In genomic region chr4:3193531-3194203, GRCh38 we compare ENCODE assay signal across 10 cellular contexts. TPM values are rescaled to one million over a fixed set of nuclear protein-coding genes. Genes with fewer than 3 reads are reported as not detected.
DNase-seq lines count a peak whose midpoint lies in the region; ATAC-seq and TF ChIP-seq lines count a peak whose summit lies in the region.
"Had no signal": no experiment of that assay in that cellular context is flagged by ENCODE, and none has a peak within 500 bp of the region (broad histone marks: within the 10 kb centered on the region; RNA-seq: fewer than 3 reads in every experiment).

No MANE protein-coding gene starts in this region.

- TF ChIP-seq CTCF in KMS-11 (conservative IDR thresholded peaks at IDR 0.05; ENCODE audit: low read depth, low read length) (peak; percentile 23; the same call in 1 of the 2 replicates), left lung (IDR thresholded peaks at IDR 0.05) (peak in 1 of 2 donors; percentile 29), progenitor cell of endocrine pancreas (IDR thresholded peaks at IDR 0.05; ENCODE audit: unreplicated experiment) (no peak), Caco-2 (IDR thresholded peaks at IDR 0.05; ENCODE audit: insufficient read depth in 1 of 2, low read depth in 1 of 2, low read length in 1 of 2, severe bottlenecking in 1 of 2, unreplicated experiment in 1 of 2) (peak in 1 of 2 experiments; percentile 14)

- intact Hi-C loops in CD4-positive, alpha-beta memory T cell (cut with micrococcal nuclease): loop anchor here (1.0 to 5.0 kb wide), 2 partner anchors 9 to 86 kb away; no protein-coding TSS in a partner anchor
- intact Hi-C loops in left lung (cut with DNase I): loop anchor here in 1 of 2 donors (10.0 kb wide), 1 partner anchor 251 kb away; the partner anchor contains the start of gene HGFAC
- intact Hi-C loops in Caco-2 (cut with micrococcal nuclease; ENCODE audit: unreplicated experiment): no loop called here

- no peak overlapping the region for H3K4me3 Mint-ChIP-seq in CD4-positive, alpha-beta memory T cell
- no peak overlapping the region for H3K4me3 Mint-ChIP-seq in progenitor cell of endocrine pancreas (ENCODE audit: low read depth)
- no peak overlapping the region for H3K4me3 Mint-ChIP-seq in Caco-2 (ENCODE audit: unreplicated experiment)
- H3K4me3 Mint-ChIP-seq: activated CD4-positive, alpha-beta T cell treated with anti-CD3 and anti-CD28 coated beads, Interleukin-2, amount 10 ng/mL, durations not matched to agents 24 days and 14 days had no signal

- H3K79me2 ChIP-seq in KMS-11 (ENCODE audit: insufficient read depth, low read depth): no peaks in the 10 kb centered on the region

- peak overlapping the region in 3 of 7 donors; percentile 18 to 49 (median 19) for H3K27ac Mint-ChIP-seq in CD4-positive, alpha-beta memory T cell
- no peak overlapping the region for H3K27ac Mint-ChIP-seq in progenitor cell of endocrine pancreas
- no peak overlapping the region for H3K27ac Mint-ChIP-seq in Caco-2 (ENCODE audit: unreplicated experiment)
- H3K27ac Mint-ChIP-seq: activated CD4-positive, alpha-beta T cell treated with anti-CD3 and anti-CD28 coated beads, Interleukin-2, amount 10 ng/mL, durations not matched to agents 24 days and 14 days had no signal

- no peak overlapping the region for H3K9ac ChIP-seq in KMS-11

- H3K9me3 Mint-ChIP-seq in CD4-positive, alpha-beta memory T cell: no peaks in the 10 kb centered on the region
- H3K9me3 Mint-ChIP-seq in progenitor cell of endocrine pancreas (ENCODE audit: low read depth) (no peaks in the 10 kb centered on the region), Caco-2 (ENCODE audit: unreplicated experiment) (no peaks in the 10 kb centered on the region)
- H3K9me3 Mint-ChIP-seq: activated CD4-positive, alpha-beta T cell treated with anti-CD3 and anti-CD28 coated beads, Interleukin-2, amount 10 ng/mL, durations not matched to agents 24 days and 14 days had no signal

- H3K27me3 Mint-ChIP-seq in CD4-positive, alpha-beta memory T cell: no peaks in the 10 kb centered on the region
- H3K27me3 Mint-ChIP-seq in progenitor cell of endocrine pancreas (no peaks in the 10 kb centered on the region), Caco-2 (ENCODE audit: insufficient read depth, unreplicated experiment) (no peaks in the 10 kb centered on the region)
- H3K27me3 Mint-ChIP-seq: activated CD4-positive, alpha-beta T cell treated with anti-CD3 and anti-CD28 coated beads, Interleukin-2, amount 10 ng/mL, durations not matched to agents 24 days and 14 days had no signal

- H3K4me2 ChIP-seq in KMS-11: no peak overlapping the region

- H3K9me3 ChIP-seq in CD4-positive, alpha-beta memory T cell (ENCODE audit: control insufficient read depth in 1 of 2, low read length in 2 of 2): no peaks in the 10 kb centered on the region
- no peaks in the 10 kb centered on the region for H3K9me3 ChIP-seq in left lung
- no peaks in the 10 kb centered on the region for H3K9me3 ChIP-seq in Caco-2

- BruUV-seq in Caco-2 (replicated peaks; lab: Mats Ljungman, UMichigan): no TSS peak

- H3K36me3 Mint-ChIP-seq in CD4-positive, alpha-beta memory T cell: peaks cover 22 to 33% of the 10 kb centered on the region in 2 donors
- H3K36me3 Mint-ChIP-seq in progenitor cell of endocrine pancreas (ENCODE audit: insufficient read depth) (peaks cover 21% of the 10 kb centered on the region), Caco-2 (ENCODE audit: insufficient read depth, unreplicated experiment) (peaks cover 27% of the 10 kb centered on the region)

- ATAC-seq in left lobe of liver (peak; percentile 65), left lung (no peak)

- H3K36me3 ChIP-seq in CD4-positive, alpha-beta memory T cell (ENCODE audit: insufficient read depth, low read length): peaks cover 7% of the 10 kb centered on the region
- H3K36me3 ChIP-seq in KMS-11 (ENCODE audit: insufficient read depth): no peaks in the 10 kb centered on the region
- H3K36me3 ChIP-seq in left lung: peaks cover 0 to 89% of the 10 kb centered on the region in 2 donors
- H3K36me3 ChIP-seq in Caco-2 (ENCODE audit: control insufficient read depth, insufficient read depth, low read length): no peaks in the 10 kb centered on the region; the same call in 1 of the 2 replicates

- H3K27me3 ChIP-seq in CD4-positive, alpha-beta memory T cell (ENCODE audit: insufficient read depth, low read length): no peaks in the 10 kb centered on the region
- H3K27me3 ChIP-seq in KMS-11 (ENCODE audit: insufficient read depth, low read depth) (no peaks in the 10 kb centered on the region), left lung (no peaks in the 10 kb centered on the region), Caco-2 (replicated peaks; ENCODE audit: control insufficient read depth, insufficient read depth, low read length) (no peaks in the 10 kb centered on the region)

- POLR2A ChIA-PET in CD4-positive, alpha-beta memory T cell (lab: Charles Lee; ENCODE audit: partially characterized antibody): interaction anchor here (0.8 to 1.5 kb wide), 2 partner anchors 8 to 9 kb away, joined by 3 to 4 read pairs; no protein-coding TSS in a partner anchor
- POLR2A ChIA-PET in Caco-2 (lab: Charles Lee): no interaction called here

- H3K4me1 ChIP-seq in CD4-positive, alpha-beta memory T cell (ENCODE audit: insufficient read depth, low read length): peaks cover 52% of the 10 kb centered on the region
- no peaks in the 10 kb centered on the region for H3K4me1 ChIP-seq in KMS-11 (ENCODE audit: low read depth, poor library complexity, severe bottlenecking)
- no peaks in the 10 kb centered on the region for H3K4me1 ChIP-seq in left lung
- no peaks in the 10 kb centered on the region for H3K4me1 ChIP-seq in Caco-2

- no peaks in the 10 kb centered on the region for H4K20me1 ChIP-seq in KMS-11 (ENCODE audit: insufficient read depth)

- peak in 4 of 5 donors; percentile 40 to 48 (median 46) for DNase-seq in CD4-positive, alpha-beta memory T cell
- DNase-seq in amniotic epithelial cell (ENCODE audit: low read depth) (peak; percentile 25), left lobe of liver (ENCODE audit: low spot score) (no peak), left lung (no peak), progenitor cell of endocrine pancreas (ENCODE audit: low spot score, unreplicated experiment) (no peak), Caco-2 (no peak), NCI-H1436 (lab: John Stamatoyannopoulos, UW) (no peak)
- DNase-seq: activated CD4-positive, alpha-beta T cell treated with anti-CD3 and anti-CD28 coated beads, Interleukin-2, amount 10 ng/mL, durations not matched to agents 24 days and 14 days; NCI-H187 had no signal

- no peak overlapping the region for H3K4me3 ChIP-seq in CD4-positive, alpha-beta memory T cell (ENCODE audit: low read length in 2 of 2)
- no peak overlapping the region for H3K4me3 ChIP-seq in KMS-11 (IDR thresholded peaks at IDR 0.05; ENCODE audit: insufficient read depth, low read depth, low read length)
- no peak overlapping the region for H3K4me3 ChIP-seq in left lung
- no peak overlapping the region for H3K4me3 ChIP-seq in Caco-2 (ENCODE audit: low read depth, low read length)

- CTCF ChIA-PET in CD4-positive, alpha-beta memory T cell (lab: Charles Lee; ENCODE audit: partially characterized antibody): interaction anchor here (0.7 to 4.8 kb wide), 19 partner anchors 8 to 687 kb away, joined by 3 to 35 read pairs (median 5); no protein-coding TSS in a partner anchor
- CTCF ChIA-PET in Caco-2 (lab: Charles Lee): interaction anchor here (0.7 kb wide), 1 partner anchor 15 kb away, joined by 3 read pairs; no protein-coding TSS in a partner anchor

- H3K27ac ChIP-seq in CD4-positive, alpha-beta memory T cell (ENCODE audit: low read depth, low read length): no peak overlapping the region
- H3K27ac ChIP-seq in KMS-11: no peak overlapping the region
- H3K27ac ChIP-seq in left lung: no peak overlapping the region

- H3K4me1 Mint-ChIP-seq in CD4-positive, alpha-beta memory T cell: peaks cover 42 to 68% (median 56%) of the 10 kb centered on the region in 4 donors
- H3K4me1 Mint-ChIP-seq in progenitor cell of endocrine pancreas (ENCODE audit: low read depth): no peaks in the 10 kb centered on the region
- H3K4me1 Mint-ChIP-seq in Caco-2 (ENCODE audit: low read depth, unreplicated experiment): no peaks in the 10 kb centered on the region

- no peak overlapping the region for H2AFZ ChIP-seq in KMS-11 (ENCODE audit: low read depth)

RNA-seq across cellular contexts. Expression of gene MSANTD1, which starts 55.3 kb away (rescaled TPM):
- total RNA-seq in CD4-positive, alpha-beta memory T cell: 1 to 10 TPM; 2.0 to 2.2 TPM
- under 1 TPM in 1 of 2 donors, not detected in 1; 0.08 TPM for polyA plus RNA-seq in CD4-positive, alpha-beta memory T cell
- total RNA-seq in left lobe of liver (1.1 TPM), left lung (1 to 10 TPM; 1.1 to 1.4 TPM), progenitor cell of endocrine pancreas (2.1 and 2.4 TPM in 2 replicates), Caco-2 (2022) (0.93 and 0.95 TPM in 2 replicates)

Comparison
In these comparisons a context has a peak if more than half of its experiments do, and no peak if none do; other contexts are left out.
1. DNase-seq: peak in CD4-positive, alpha-beta memory T cell (4 of 5) and amniotic epithelial cell (single experiment); none in left lobe of liver (single experiment), left lung (0 of 2), progenitor cell of endocrine pancreas (single experiment), Caco-2 (0 of 2) and NCI-H1436 (single experiment).